In genomic region chrX:123167621-123168020, GRCh38 we compare ENCODE assay signal across 39 cellular contexts. TPM values are rescaled to one million over a fixed set of nuclear protein-coding genes. Genes with fewer than 3 reads are reported as not detected.
"Had no signal": no experiment of that assay in that cellular context is flagged by ENCODE, and none has a peak within 500 bp of the region (broad histone marks: within the 10 kb centered on the region; RNA-seq: fewer than 3 reads in every experiment).

No MANE protein-coding gene starts in this region.

- H3K36me3 ChIP-seq: ascending aorta, cardiac muscle cell, WERI-Rb-1 had no signal

- H3K4me1 Mint-ChIP-seq: activated CD4-positive, alpha-beta memory T cell treated with anti-CD3 and anti-CD28 coated beads, Interleukin-2, amount 10 ng/mL, durations not matched to agents 7 days and 5 days; activated CD4-positive, alpha-beta T cell treated with anti-CD3 and anti-CD28 coated beads for 36 hours; activated CD4-positive, alpha-beta T cell treated with anti-CD3 and anti-CD28 coated beads, Interleukin-2, amount 10 ng/mL, durations not matched to agents 7 days and 5 days; activated CD8-positive, alpha-beta memory T cell treated with anti-CD3 and anti-CD28 coated beads, Interleukin-2, amount 10 ng/mL, durations not matched to agents 7 days and 5 days; activated naive CD4-positive, alpha-beta T cell treated with anti-CD3 and anti-CD28 coated beads, Interleukin-2, amount 10 ng/mL, durations not matched to agents 7 days and 5 days; activated naive CD4-positive, alpha-beta T cell treated with anti-CD3 and anti-CD28 coated beads, Interleukin-2, amount 50 U/mL, for 24 hours; activated naive CD8-positive, alpha-beta T cell treated with anti-CD3 and anti-CD28 coated beads, Interleukin-2, amount 10 ng/mL, durations not matched to agents 7 days and 5 days; activated naive CD8-positive, alpha-beta T cell treated with anti-CD3 and anti-CD28 coated beads, Interleukin-2, amount 50 U/mL, for 24 hours; brain; central memory CD8-positive, alpha-beta T cell had no signal

- H3K9me3 ChIP-seq: ascending aorta had no signal

- H3K4me3 ChIP-seq: ascending aorta, cardiac muscle cell had no signal

- H3K36me3 Mint-ChIP-seq: activated CD8-positive, alpha-beta memory T cell treated with anti-CD3 and anti-CD28 coated beads, Interleukin-2, amount 10 ng/mL, durations not matched to agents 7 days and 5 days; activated naive CD4-positive, alpha-beta T cell treated with anti-CD3 and anti-CD28 coated beads, Interleukin-2, amount 10 ng/mL, durations not matched to agents 7 days and 5 days; activated naive CD4-positive, alpha-beta T cell treated with anti-CD3 and anti-CD28 coated beads, Interleukin-2, amount 50 U/mL, for 24 hours; activated naive CD8-positive, alpha-beta T cell; activated naive CD8-positive, alpha-beta T cell treated with anti-CD3 and anti-CD28 coated beads, Interleukin-2, amount 10 ng/mL, durations not matched to agents 7 days and 5 days; brain had no signal

- H3K27ac ChIP-seq: ascending aorta, cardiac muscle cell, WERI-Rb-1 had no signal

- H3K27ac Mint-ChIP-seq: activated CD4-positive, alpha-beta memory T cell treated with anti-CD3 and anti-CD28 coated beads, Interleukin-2, amount 10 ng/mL, durations not matched to agents 7 days and 5 days; activated CD4-positive, alpha-beta T cell treated with anti-CD3 and anti-CD28 coated beads for 36 hours; activated CD4-positive, alpha-beta T cell treated with anti-CD3 and anti-CD28 coated beads, Interleukin-2, amount 10 ng/mL, durations not matched to agents 7 days and 5 days; activated CD8-positive, alpha-beta memory T cell treated with anti-CD3 and anti-CD28 coated beads, Interleukin-2, amount 10 ng/mL, durations not matched to agents 7 days and 5 days; activated CD8-positive, alpha-beta T cell treated with anti-CD3 and anti-CD28 coated beads, Interleukin-2, amount 10 ng/mL, durations not matched to agents 7 days and 5 days; activated naive CD4-positive, alpha-beta T cell treated with anti-CD3 and anti-CD28 coated beads, Interleukin-2, amount 10 ng/mL, durations not matched to agents 7 days and 5 days; activated naive CD4-positive, alpha-beta T cell treated with anti-CD3 and anti-CD28 coated beads, Interleukin-2, amount 50 U/mL, for 24 hours; activated naive CD8-positive, alpha-beta T cell; activated naive CD8-positive, alpha-beta T cell treated with anti-CD3 and anti-CD28 coated beads, Interleukin-2, amount 10 ng/mL, durations not matched to agents 7 days and 5 days; activated naive CD8-positive, alpha-beta T cell treated with anti-CD3 and anti-CD28 coated beads, Interleukin-2, amount 50 U/mL, for 24 hours; activated T-cell treated with anti-CD3 and anti-CD28 coated beads, Interleukin-2, amount 50 U/mL, for 24 hours; activated T-helper 2 cell treated with anti-CD3 and anti-CD28 coated beads, Interferon-gamma antibody, Interleukin-2, Interleukin-4, amounts not matched to agents 10 μg/mL and 5 μg/mL and 100 μg/mL, durations not matched to agents 14 hours and 24 hours and 36 hours; brain; T-helper 1 cell treated with Interleukin-12 subunit alpha and Interleukin-12 subunit beta and Interleukin-4 antibody, amounts not matched to agents 30 μg/mL and 1 μg/mL, for 36 hours; T-helper 2 cell treated with Interferon-gamma antibody and Interleukin-4, amounts not matched to agents 5 μg/mL and 100 μg/mL, for 36 hours; WTC11 had no signal

- H3K27me3 Mint-ChIP-seq: activated CD4-positive, alpha-beta memory T cell treated with anti-CD3 and anti-CD28 coated beads, Interleukin-2, amount 10 ng/mL, durations not matched to agents 7 days and 5 days; activated CD8-positive, alpha-beta memory T cell treated with anti-CD3 and anti-CD28 coated beads, Interleukin-2, amount 10 ng/mL, durations not matched to agents 7 days and 5 days; activated naive CD4-positive, alpha-beta T cell treated with anti-CD3 and anti-CD28 coated beads, Interleukin-2, amount 10 ng/mL, durations not matched to agents 7 days and 5 days; activated naive CD8-positive, alpha-beta T cell; activated naive CD8-positive, alpha-beta T cell treated with anti-CD3 and anti-CD28 coated beads, Interleukin-2, amount 10 ng/mL, durations not matched to agents 7 days and 5 days; activated naive CD8-positive, alpha-beta T cell treated with anti-CD3 and anti-CD28 coated beads, Interleukin-2, amount 50 U/mL, for 24 hours; central memory CD8-positive, alpha-beta T cell had no signal

- H3K4me3 Mint-ChIP-seq: activated CD4-positive, alpha-beta memory T cell treated with anti-CD3 and anti-CD28 coated beads, Interleukin-2, amount 10 ng/mL, durations not matched to agents 7 days and 5 days; activated CD4-positive, alpha-beta T cell treated with anti-CD3 and anti-CD28 coated beads for 36 hours; activated CD4-positive, alpha-beta T cell treated with anti-CD3 and anti-CD28 coated beads, Interleukin-2, amount 10 ng/mL, durations not matched to agents 7 days and 5 days; activated CD8-positive, alpha-beta memory T cell treated with anti-CD3 and anti-CD28 coated beads, Interleukin-2, amount 10 ng/mL, durations not matched to agents 7 days and 5 days; activated CD8-positive, alpha-beta T cell treated with anti-CD3 and anti-CD28 coated beads, Interleukin-2, amount 10 ng/mL, durations not matched to agents 7 days and 5 days; activated naive CD4-positive, alpha-beta T cell treated with anti-CD3 and anti-CD28 coated beads, Interleukin-2, amount 10 ng/mL, durations not matched to agents 7 days and 5 days; activated naive CD4-positive, alpha-beta T cell treated with anti-CD3 and anti-CD28 coated beads, Interleukin-2, amount 50 U/mL, for 24 hours; activated naive CD8-positive, alpha-beta T cell; activated naive CD8-positive, alpha-beta T cell treated with anti-CD3 and anti-CD28 coated beads, Interleukin-2, amount 10 ng/mL, durations not matched to agents 7 days and 5 days; activated naive CD8-positive, alpha-beta T cell treated with anti-CD3 and anti-CD28 coated beads, Interleukin-2, amount 50 U/mL, for 24 hours; activated T-cell treated with anti-CD3 and anti-CD28 coated beads, Interleukin-2, amount 50 U/mL, for 24 hours; brain; central memory CD8-positive, alpha-beta T cell; T-helper 1 cell treated with Interleukin-12 subunit alpha and Interleukin-12 subunit beta and Interleukin-4 antibody, amounts not matched to agents 30 μg/mL and 1 μg/mL, for 36 hours; T-helper 2 cell treated with Interferon-gamma antibody and Interleukin-4, amounts not matched to agents 5 μg/mL and 100 μg/mL, for 36 hours; WTC11 had no signal

- H3K9me3 Mint-ChIP-seq: activated CD4-positive, alpha-beta memory T cell treated with anti-CD3 and anti-CD28 coated beads, Interleukin-2, amount 10 ng/mL, durations not matched to agents 7 days and 5 days; activated CD4-positive, alpha-beta T cell treated with anti-CD3 and anti-CD28 coated beads, Interleukin-2, amount 10 ng/mL, durations not matched to agents 7 days and 5 days; activated naive CD4-positive, alpha-beta T cell treated with anti-CD3 and anti-CD28 coated beads, Interleukin-2, amount 10 ng/mL, durations not matched to agents 7 days and 5 days; activated naive CD4-positive, alpha-beta T cell treated with anti-CD3 and anti-CD28 coated beads, Interleukin-2, amount 50 U/mL, for 24 hours; activated naive CD8-positive, alpha-beta T cell treated with anti-CD3 and anti-CD28 coated beads, Interleukin-2, amount 10 ng/mL, durations not matched to agents 7 days and 5 days; activated T-cell treated with anti-CD3 and anti-CD28 coated beads, Interleukin-2, amount 50 U/mL, for 24 hours; activated T-helper 2 cell treated with anti-CD3 and anti-CD28 coated beads, Interferon-gamma antibody, Interleukin-2, Interleukin-4, amounts not matched to agents 10 μg/mL and 5 μg/mL and 100 μg/mL, durations not matched to agents 14 hours and 24 hours and 36 hours; T-helper 2 cell treated with Interferon-gamma antibody and Interleukin-4, amounts not matched to agents 5 μg/mL and 100 μg/mL, for 36 hours had no signal

- H3K27me3 ChIP-seq: ascending aorta, cardiac muscle cell had no signal

- DNase-seq: activated CD4-positive, alpha-beta memory T cell treated with anti-CD3 and anti-CD28 coated beads, Interleukin-2, amount 10 ng/mL, durations not matched to agents 7 days and 5 days; activated CD4-positive, alpha-beta T cell treated with anti-CD3 and anti-CD28 coated beads for 1 hour; activated CD4-positive, alpha-beta T cell treated with anti-CD3 and anti-CD28 coated beads for 36 hours; activated CD4-positive, alpha-beta T cell treated with anti-CD3 and anti-CD28 coated beads for 48 hours; activated CD4-positive, alpha-beta T cell treated with anti-CD3 and anti-CD28 coated beads, Interleukin-2, amount 10 ng/mL, durations not matched to agents 7 days and 5 days; activated CD4-positive, alpha-beta T cell treated with anti-CD3 and anti-CD28 coated beads, Interleukin-2, amount 50 U/mL, for 48 hours; activated CD4-positive, CD25-positive, alpha-beta regulatory T cell; activated CD8-positive, alpha-beta memory T cell treated with anti-CD3 and anti-CD28 coated beads for 24 hours; activated CD8-positive, alpha-beta memory T cell treated with anti-CD3 and anti-CD28 coated beads, Interleukin-2, amount 10 ng/mL, durations not matched to agents 7 days and 5 days; activated CD8-positive, alpha-beta memory T cell treated with anti-CD3 and anti-CD28 coated beads, Interleukin-2, amount 50 U/mL, for 48 hours; activated CD8-positive, alpha-beta T cell treated with anti-CD3 and anti-CD28 coated beads, Interleukin-2, amount 10 ng/mL, durations not matched to agents 7 days and 5 days; activated effector memory CD4-positive, alpha-beta T cell treated with Interleukin-2 at 50 U/mL for 16 hours; activated gamma-delta T cell; activated naive CD4-positive, alpha-beta T cell treated with anti-CD3 and anti-CD28 coated beads, Interleukin-2, amount 10 ng/mL, durations not matched to agents 7 days and 5 days; activated naive CD4-positive, alpha-beta T cell treated with Interleukin-2 at 50 U/mL for 16 hours; activated naive CD8-positive, alpha-beta T cell treated with anti-CD3 and anti-CD28 coated beads, Interleukin-2, amount 10 ng/mL, durations not matched to agents 7 days and 5 days; activated naive CD8-positive, alpha-beta T cell treated with anti-CD3 and anti-CD28 coated beads, Interleukin-2, amount 50 U/mL, for 24 hours; activated T-cell treated with anti-CD3 and anti-CD28 coated beads, Interleukin-2, amount 50 U/mL, for 24 hours; activated T-cell treated with anti-CD3 and anti-CD28 coated beads, Interleukin-2, amount 50 U/mL, for 48 hours; amygdala; anterior cingulate cortex; caudate nucleus; cerebellar nuclear complex; T-helper 2 cell; T-helper 9 cell; WERI-Rb-1 had no signal

- ATAC-seq: activated CD4-positive, alpha-beta T cell treated with anti-CD3 and anti-CD28 coated beads for 36 hours; activated CD4-positive, CD25-positive, alpha-beta regulatory T cell treated with anti-CD3 and anti-CD28 coated beads, Interleukin-2, amount 50 U/mL, for 24 hours; activated CD8-positive, alpha-beta memory T cell treated with anti-CD3 and anti-CD28 coated beads, Interleukin-2, amount 10 ng/mL, durations not matched to agents 7 days and 5 days; activated CD8-positive, alpha-beta T cell treated with anti-CD3 and anti-CD28 coated beads, Interleukin-2, amount 10 ng/mL, durations not matched to agents 7 days and 5 days; activated naive CD8-positive, alpha-beta T cell treated with anti-CD3 and anti-CD28 coated beads, Interleukin-2, amount 50 U/mL, for 24 hours; WTC11 had no signal

- FAIRE-seq: bronchial epithelial cell had no signal

- H3K4me1 ChIP-seq: ascending aorta had no signal

RNA-seq across cellular contexts. Expression of gene GRIA3, which starts 16.5 kb away (rescaled TPM):
- total RNA-seq: activated CD4-positive, alpha-beta memory T cell treated with anti-CD3 and anti-CD28 coated beads, Interleukin-2, amount 10 ng/mL, durations not matched to agents 7 days and 5 days; activated CD4-positive, alpha-beta T cell treated with anti-CD3 and anti-CD28 coated beads for 36 hours; activated CD4-positive, alpha-beta T cell treated with anti-CD3 and anti-CD28 coated beads, Interleukin-2, amount 10 ng/mL, durations not matched to agents 7 days and 5 days; activated CD8-positive, alpha-beta memory T cell treated with anti-CD3 and anti-CD28 coated beads, Interleukin-2, amount 10 ng/mL, durations not matched to agents 7 days and 5 days; activated CD8-positive, alpha-beta T cell treated with anti-CD3 and anti-CD28 coated beads, Interleukin-2, amount 10 ng/mL, durations not matched to agents 7 days and 5 days; activated T-helper 2 cell treated with anti-CD3 and anti-CD28 coated beads, Interferon-gamma antibody, Interleukin-2, Interleukin-4, amounts not matched to agents 10 μg/mL and 5 μg/mL and 100 μg/mL, durations not matched to agents 14 hours and 24 hours and 36 hours; chondrocyte had no signal
